ENCODE assay signal across 8 cellular contexts in the genomic region with DNA sequence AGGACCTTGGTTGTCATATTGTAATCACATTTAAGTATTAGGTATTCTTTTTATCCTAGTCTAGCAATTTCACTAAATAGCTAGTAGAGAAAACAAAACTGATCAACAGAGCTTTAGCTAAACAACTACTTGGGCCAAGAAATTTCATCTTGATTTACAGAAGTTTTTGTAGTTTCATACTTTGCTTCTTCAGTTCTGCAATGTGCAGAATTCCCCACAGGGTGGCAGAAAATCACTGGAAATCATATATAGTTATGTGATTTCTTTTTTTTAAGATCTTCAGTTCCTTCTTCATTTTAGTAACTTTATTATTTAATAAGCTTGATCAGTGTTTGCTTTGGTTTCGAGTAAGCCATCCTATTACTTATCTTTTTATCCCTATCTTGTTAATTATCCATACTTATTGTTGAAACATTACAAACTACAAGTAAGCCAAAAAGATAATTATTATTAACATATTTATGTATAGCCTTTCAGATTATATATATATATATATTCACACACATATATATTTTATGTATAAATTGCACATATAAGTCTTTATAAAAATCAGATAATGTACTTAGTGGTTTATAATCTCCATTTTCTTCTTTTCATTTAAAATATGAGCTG. TPM values are rescaled to one million over a fixed set of nuclear protein-coding genes. Genes with fewer than 3 reads are reported as not detected.
DNase-seq lines count a peak whose midpoint lies in the region; ATAC-seq and TF ChIP-seq lines count a peak whose summit lies in the region.

No MANE protein-coding gene starts in this region.

- no peak overlapping the region for H3K4me3 ChIP-seq in esophagus muscularis mucosa

- H3K36me3 ChIP-seq in esophagus muscularis mucosa, result peaks cover 0 to 5% (median 2%) of the 10 kb centered on the region in 4 donors

- TF ChIP-seq POLR2A in esophagus muscularis mucosa (IDR thresholded peaks at IDR 0.05; ENCODE audit: low read depth), result no peak

- WGBS in esophagus muscularis mucosa, result 23% methylated on average over 1 of the region's 1 CpG

- no peaks in the 10 kb centered on the region for H3K9me3 Mint-ChIP-seq in progenitor cell of endocrine pancreas (ENCODE audit: low read depth)

- ATAC-seq in GM18909 (IDR thresholded peaks at IDR 0.05; ENCODE audit: poor library complexity, unreplicated experiment) (no peak), HG03097 (IDR thresholded peaks at IDR 0.05; ENCODE audit: low FRiP score, unreplicated experiment) (no peak)

- H3K4me1 Mint-ChIP-seq in progenitor cell of endocrine pancreas (ENCODE audit: low read depth), result peaks cover 18% of the 10 kb centered on the region

- peak overlapping the region; percentile 56 for H3K4me3 Mint-ChIP-seq in progenitor cell of endocrine pancreas (ENCODE audit: low read depth)

- no peak for TF ChIP-seq EP300 in esophagus muscularis mucosa (IDR thresholded peaks at IDR 0.05)

- H3K36me3 Mint-ChIP-seq in progenitor cell of endocrine pancreas (ENCODE audit: insufficient read depth), result peaks cover 2% of the 10 kb centered on the region

- peak; percentile 63 to 75 (median 63) for TF ChIP-seq CTCF in esophagus muscularis mucosa (IDR thresholded peaks at IDR 0.05)
- TF ChIP-seq CTCF in progenitor cell of endocrine pancreas (IDR thresholded peaks at IDR 0.05; ENCODE audit: unreplicated experiment), result peak; percentile 64

- peaks cover 22 to 32% (median 28%) of the 10 kb centered on the region in 4 donors for H3K4me1 ChIP-seq in esophagus muscularis mucosa

- DNase-seq in activated T-cell treated with anti-CD3 and anti-CD28 coated beads for 1 hour (ENCODE audit: low read depth) (peak; percentile 33), NCI-H2171 treated with DMSO at 0.1 percent for 48 hours (lab: John Stamatoyannopoulos, UW) (peak; percentile 62), esophagus muscularis mucosa (ENCODE audit: extremely low spot score) (no peak), progenitor cell of endocrine pancreas (ENCODE audit: low spot score, unreplicated experiment) (no peak)
- no peak for DNase-seq in activated T-cell treated with anti-CD3 and anti-CD28 coated beads, Interleukin-2, amount 50 U/mL, for 1 hour
- DNase-seq in activated CD4-positive, alpha-beta T cell treated with anti-CD3 and anti-CD28 coated beads, Interleukin-2, amount 50 U/mL, for 4 hours, result peak; percentile 33 to 44

- intact Hi-C loops in esophagus muscularis mucosa (cut with DNase I), result loop anchor here (10.0 kb wide), 2 partner anchors 494 to 634 kb away; no protein-coding TSS in a partner anchor

- no peaks in the 10 kb centered on the region for H3K27me3 Mint-ChIP-seq in progenitor cell of endocrine pancreas

- no peaks in the 10 kb centered on the region for H3K27me3 ChIP-seq in esophagus muscularis mucosa

- H3K9me3 ChIP-seq in esophagus muscularis mucosa, result no peaks in the 10 kb centered on the region

- H3K27ac Mint-ChIP-seq in progenitor cell of endocrine pancreas, result peak overlapping the region; percentile 76

- H3K27ac ChIP-seq in esophagus muscularis mucosa (replicated peaks in 1 of 4), result peak overlapping the region in 1 of 4 donors; percentile 96

RNA-seq across cellular contexts. Expression of a gene that starts 2.2 kb away (rescaled TPM):
- total RNA-seq in esophagus muscularis mucosa, result 100 to 1,000 TPM; 152 to 270 (median 196) TPM
- total RNA-seq in progenitor cell of endocrine pancreas, result 58.2 and 62.4 TPM in 2 replicates

RNA-seq across cellular contexts. Expression of a gene that starts 34.0 kb away (rescaled TPM):
- total RNA-seq in esophagus muscularis mucosa (10 to 100 TPM; 48.5 to 56.3 (median 51.3) TPM), progenitor cell of endocrine pancreas (107 and 109 TPM in 2 replicates)

Comparison
In these comparisons a context has a peak if more than half of its experiments do, and no peak if none do; other contexts are left out.
1. DNase-seq: peak in activated T-cell treated with anti-CD3 and anti-CD28 coated beads for 1 hour (single experiment), NCI-H2171 treated with DMSO at 0.1 percent for 48 hours (single experiment) and activated CD4-positive, alpha-beta T cell treated with anti-CD3 and anti-CD28 coated beads, Interleukin-2, amount 50 U/mL, for 4 hours (2 of 2); none in activated T-cell treated with anti-CD3 and anti-CD28 coated beads, Interleukin-2, amount 50 U/mL, for 1 hour (single experiment), esophagus muscularis mucosa (single experiment) and progenitor cell of endocrine pancreas (single experiment).